In the genomic region with DNA sequence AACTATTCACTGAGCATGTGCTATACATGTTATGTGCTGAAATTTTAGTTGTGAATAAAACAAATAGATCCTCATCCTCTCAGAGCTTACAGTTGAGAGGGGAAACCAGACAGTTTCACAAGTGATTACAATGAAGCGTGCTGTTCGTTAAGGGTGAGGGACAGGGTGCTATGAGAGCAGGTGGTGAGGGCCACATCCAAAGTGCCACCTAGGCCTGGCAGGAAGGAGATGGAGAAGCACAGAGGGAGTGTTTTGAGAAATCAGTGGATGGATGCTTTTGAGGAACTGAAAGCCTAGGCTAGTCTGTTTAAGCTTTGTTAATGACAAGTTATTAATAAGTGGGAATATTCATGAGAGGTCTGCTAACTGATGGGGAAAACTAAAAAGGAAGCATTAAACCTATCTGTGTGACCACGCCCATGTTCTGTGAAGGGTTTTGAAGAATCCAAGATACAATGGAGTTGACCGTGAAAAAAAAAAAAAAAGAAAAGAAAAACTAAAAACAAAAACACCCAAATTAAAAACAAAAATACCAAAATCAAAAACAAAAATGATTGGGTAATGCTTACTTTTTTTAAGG, we compare ENCODE assay signal across 11 cellular contexts. TPM values are rescaled to one million over a fixed set of nuclear protein-coding genes. Genes with fewer than 3 reads are reported as not detected.
A peak's percentile ranks its signal among the peaks of the same experiment; 100 is the strongest.
DNase-seq lines count a peak whose midpoint lies in the region; ATAC-seq, FAIRE-seq and TF ChIP-seq lines count a peak whose summit lies in the region.
"Had no signal": no experiment of that assay in that cellular context is flagged by ENCODE, and none has a peak within 500 bp of the region (broad histone marks: within the 10 kb centered on the region; RNA-seq: fewer than 3 reads in every experiment).

No MANE protein-coding gene starts in this region.

- H3K27ac Mint-ChIP-seq in IgD-negative memory B cell = peak overlapping the region; percentile 5 to 87 (median 64)

- POLR2A ChIA-PET in PC-9 (lab: Charles Lee; ENCODE audit: unreplicated experiment) = no interaction called here

- peaks cover 2% of the 10 kb centered on the region for H3K9me3 ChIP-seq in keratinocyte (ENCODE audit: control insufficient read depth, low read depth, low read length)
- no peaks in the 10 kb centered on the region for H3K9me3 ChIP-seq in PC-9 (ENCODE audit: insufficient read depth, low read depth)
- no peaks in the 10 kb centered on the region for H3K9me3 ChIP-seq in SJCRH30 (replicated peaks)
- no peaks in the 10 kb centered on the region for H3K9me3 ChIP-seq in psoas muscle

- TF ChIP-seq CTCF in keratinocyte (optimal IDR thresholded peaks at IDR 0.05 in 1 of 3, IDR thresholded peaks at IDR 0.05 in 1 of 3, conservative IDR thresholded peaks at IDR 0.05 in 1 of 3; ENCODE audit: extremely low read depth in 1 of 3, insufficient read depth in 2 of 3, low read length in 3 of 3) = no peak
- TF ChIP-seq CTCF in PC-9 (conservative IDR thresholded peaks at IDR 0.05) = no peak
- no peak for TF ChIP-seq CTCF in psoas muscle (IDR thresholded peaks at IDR 0.05)

- H3K27me3 Mint-ChIP-seq in IgD-negative memory B cell = no peaks in the 10 kb centered on the region

- dilution Hi-C loops in keratinocyte (cut with MboI; ENCODE audit: extremely low pct_ligation_motif_present, low sequenced_read_pairs) = no loop called here

- CTCF ChIA-PET in PC-9 (lab: Charles Lee) = no interaction called here

- H3K4me1 ChIP-seq in keratinocyte (ENCODE audit: control insufficient read depth, extremely low read depth, insufficient read depth, low read length) = peaks cover 59% of the 10 kb centered on the region
- no peaks in the 10 kb centered on the region for H3K4me1 ChIP-seq in PC-9 (replicated peaks; ENCODE audit: insufficient read depth)
- H3K4me1 ChIP-seq in SJCRH30 = no peaks in the 10 kb centered on the region
- H3K4me1 ChIP-seq in psoas muscle = no peaks in the 10 kb centered on the region

- no peaks in the 10 kb centered on the region for H3K27me3 ChIP-seq in keratinocyte (ENCODE audit: control insufficient read depth, extremely low read depth, insufficient read depth, low read length)
- H3K27me3 ChIP-seq in PC-9 (ENCODE audit: insufficient read depth, low read depth) = no peaks in the 10 kb centered on the region
- no peaks in the 10 kb centered on the region for H3K27me3 ChIP-seq in SJCRH30
- no peaks in the 10 kb centered on the region for H3K27me3 ChIP-seq in psoas muscle (ENCODE audit: insufficient read depth in 3 of 3, low read length in 2 of 3)

- no peaks in the 10 kb centered on the region for H4K20me1 ChIP-seq in keratinocyte (ENCODE audit: control insufficient read depth, extremely low read depth, insufficient read depth, low read length)
- H4K20me1 ChIP-seq in PC-9 (ENCODE audit: insufficient read depth) = no peaks in the 10 kb centered on the region

- H3K4me3 ChIP-seq in keratinocyte (ENCODE audit: control insufficient read depth in 2 of 3, extremely low read depth in 1 of 3, insufficient read depth in 2 of 3, low read depth in 1 of 3, low read length in 3 of 3) = no peak overlapping the region
- H3K4me3 ChIP-seq in PC-9 = no peak overlapping the region
- no peak overlapping the region for H3K4me3 ChIP-seq in SJCRH30
- no peak overlapping the region for H3K4me3 ChIP-seq in psoas muscle

- intact Hi-C loops in PC-9 (cut with micrococcal nuclease; ENCODE audit: unreplicated experiment) (no loop called here), psoas muscle (cut with DNase I) (no loop called here)

- no peaks in the 10 kb centered on the region for H3K36me3 ChIP-seq in keratinocyte (ENCODE audit: control insufficient read depth in 2 of 2, extremely low read depth in 1 of 2, insufficient read depth in 2 of 2, low read length in 2 of 2)
- H3K36me3 ChIP-seq in PC-9 (ENCODE audit: low read depth) = no peaks in the 10 kb centered on the region
- no peaks in the 10 kb centered on the region for H3K36me3 ChIP-seq in SJCRH30
- H3K36me3 ChIP-seq in psoas muscle (ENCODE audit: insufficient read depth in 1 of 2, low read depth in 1 of 2) = no peaks in the 10 kb centered on the region
- H3K36me3 ChIP-seq: WERI-Rb-1 had no signal

- peaks cover 71% of the 10 kb centered on the region for H3K79me2 ChIP-seq in keratinocyte (ENCODE audit: control insufficient read depth, insufficient read depth, low read length)
- H3K79me2 ChIP-seq in PC-9 (ENCODE audit: low read depth) = no peaks in the 10 kb centered on the region

- no peak for FAIRE-seq in keratinocyte (lab: Jason Lieb, UNC)
- FAIRE-seq: bronchial epithelial cell had no signal

- peak overlapping the region in 2 of 4 donors; percentile 15 to 38 for H3K4me3 Mint-ChIP-seq in IgD-negative memory B cell

- WGBS in psoas muscle, 3 donors = 72 to 96% (median 87%) methylated on average over 4 of the region's 4 CpGs

- no peak overlapping the region for H3K9ac ChIP-seq in keratinocyte (ENCODE audit: control insufficient read depth, extremely low read depth, insufficient read depth, low read length)

- peak; percentile 77 for ATAC-seq in GM18870 (IDR thresholded peaks at IDR 0.05; ENCODE audit: unreplicated experiment)
- ATAC-seq in GM21786 (IDR thresholded peaks at IDR 0.05; ENCODE audit: unreplicated experiment) = peak; percentile 83
- no peak for ATAC-seq in psoas muscle

- H3K4me1 Mint-ChIP-seq in IgD-negative memory B cell = peaks cover 39 to 52% (median 49%) of the 10 kb centered on the region in 3 donors

- H3K4me2 ChIP-seq in keratinocyte (ENCODE audit: control insufficient read depth, extremely low read depth, insufficient read depth, low read depth, low read length) (peak overlapping the region; percentile 75), PC-9 (no peak overlapping the region)

- BruUV-seq in PC-9 (replicated peaks; lab: Mats Ljungman, UMichigan) = no TSS peak

- no peaks in the 10 kb centered on the region for H3K9me2 ChIP-seq in PC-9 (ENCODE audit: insufficient read depth)

- H3K27ac ChIP-seq in keratinocyte (ENCODE audit: control insufficient read depth, insufficient read depth, low read length) = peak overlapping the region; percentile 73
- no peak overlapping the region for H3K27ac ChIP-seq in PC-9
- H3K27ac ChIP-seq in SJCRH30 = no peak overlapping the region
- no peak overlapping the region for H3K27ac ChIP-seq in psoas muscle
- H3K27ac ChIP-seq: WERI-Rb-1 had no signal

- no peaks in the 10 kb centered on the region for H3K9me1 ChIP-seq in keratinocyte (ENCODE audit: control insufficient read depth, extremely low read depth, insufficient read depth, low read length)

- H2AFZ ChIP-seq in keratinocyte (ENCODE audit: control insufficient read depth, low read length) = no peak overlapping the region
- no peak overlapping the region for H2AFZ ChIP-seq in PC-9

- peaks cover under 1% of the 10 kb centered on the region; the same call in 1 of the 2 replicates for H3F3A ChIP-seq in PC-9 (ENCODE audit: insufficient read depth, low read depth)

- H3K9me3 Mint-ChIP-seq in IgD-negative memory B cell = no peaks in the 10 kb centered on the region

- DNase-seq in keratinocyte (ENCODE audit: low read depth, low spot score) = no peak
- DNase-seq in NCI-H226 = no peak
- no peak for DNase-seq in PC-9
- DNase-seq in SJCRH30 = no peak
- no peak for DNase-seq in psoas muscle
- DNase-seq: NCI-H1092, WERI-Rb-1 had no signal

- H3K36me3 Mint-ChIP-seq in IgD-negative memory B cell = peaks cover 4% of the 10 kb centered on the region

RNA-seq across cellular contexts. Expression of gene MCTP2, which starts 7.3 kb away (rescaled TPM):
- polyA plus RNA-seq in IgD-negative memory B cell = 12.2 TPM
- polyA plus RNA-seq in keratinocyte = 21.2 to 22.4 TPM (median 22.0 TPM) in 3 replicates
- polyA plus RNA-seq in keratinocyte (2011; ENCODE audit: low read depth) = 6.9 TPM
- polyA plus RNA-seq in keratinocyte (2011; cell fraction: cytosol; rRNA removed) = 12.4 and 15.5 TPM in 2 replicates
- 46.6 and 49.7 TPM in 2 replicates for polyA plus RNA-seq in keratinocyte (2011; cell fraction: nucleus; rRNA removed)
- 6.9 and 8.9 TPM in 2 replicates for polyA plus RNA-seq in keratinocyte (2012; ENCODE audit: low replicate concordance)
- polyA minus RNA-seq in keratinocyte = 27.5 to 59.2 TPM (median 50.0 TPM) in 3 replicates
- 22.1 TPM for polyA minus RNA-seq in keratinocyte (2011; cell fraction: cytosol; rRNA and poly(A)+ RNA removed)
- polyA minus RNA-seq in keratinocyte (2011; cell fraction: nucleus; rRNA and poly(A)+ RNA removed) = 39.6 and 63.1 TPM in 2 replicates
- total RNA-seq in PC-9 (2021) = 4.1 and 5.7 TPM in 2 replicates
- 0.13 and 0.38 TPM in 2 replicates for total RNA-seq in SJCRH30 (2014; rRNA removed; shearing (Covaris generic))
- 1 to 10 TPM in 1 of 4 donors, under 1 TPM in 3; 0.32 to 1.1 (median 0.52) TPM for total RNA-seq in psoas muscle
- polyA plus RNA-seq in psoas muscle = under 1 TPM in 2 of 3 donors, not detected in 1; 0.01 to 0.06 TPM

Comparison
In these comparisons a context has a peak if more than half of its experiments do, and no peak if none do; other contexts are left out.
1. ATAC-seq: peak in GM18870 (single experiment) and GM21786 (single experiment); none in psoas muscle (0 of 4).